26 cellular contexts compared by ENCODE assay signal in genomic region chr4:187270154-187270553, GRCh38.
A peak's percentile ranks its signal among the peaks of the same experiment; 100 is the strongest.
DNase-seq lines count a peak whose midpoint lies in the region; ATAC-seq and TF ChIP-seq lines count a peak whose summit lies in the region.
"Had no signal": no experiment of that assay in that cellular context is flagged by ENCODE, and none has a peak within 500 bp of the region (broad histone marks: within the 10 kb centered on the region; RNA-seq: fewer than 3 reads in every experiment).

No MANE protein-coding gene starts in this region.

- H3K9me3 Mint-ChIP-seq in chondrocyte (ENCODE audit: low read depth), result no peaks in the 10 kb centered on the region
- peaks cover 3% of the 10 kb centered on the region for H3K9me3 Mint-ChIP-seq in activated naive CD4-positive, alpha-beta T cell treated with anti-CD3 and anti-CD28 coated beads for 36 hours

- intact Hi-C loops in activated naive CD4-positive, alpha-beta T cell treated with anti-CD3 and anti-CD28 coated beads for 36 hours (cut with micrococcal nuclease), result no loop called here

- no peaks in the 10 kb centered on the region for H3K36me3 Mint-ChIP-seq in chondrocyte (ENCODE audit: low read depth)
- no peaks in the 10 kb centered on the region for H3K36me3 Mint-ChIP-seq in activated naive CD4-positive, alpha-beta T cell treated with anti-CD3 and anti-CD28 coated beads for 36 hours (ENCODE audit: low read depth)
- H3K36me3 Mint-ChIP-seq: CD14-positive monocyte; CD4-positive, alpha-beta memory T cell; CD4-positive, CD25-positive, alpha-beta regulatory T cell; CD8-positive, alpha-beta memory T cell had no signal

- H3K4me3 ChIP-seq in epithelial cell of esophagus (ENCODE audit: low read length), result no peak overlapping the region
- H3K4me3 ChIP-seq: BLaER1, GM12878 had no signal

- TF ChIP-seq CTCF in epithelial cell of esophagus (IDR thresholded peaks at IDR 0.05; ENCODE audit: insufficient read depth, low read depth, low read length, missing control alignments), result no peak
- no peak for TF ChIP-seq CTCF in chondrocyte (IDR thresholded peaks at IDR 0.05)
- TF ChIP-seq CTCF in omental fat pad (IDR thresholded peaks at IDR 0.05), result no peak

- H3K4me3 Mint-ChIP-seq in chondrocyte (ENCODE audit: unreplicated experiment), result no peak overlapping the region
- no peak overlapping the region for H3K4me3 Mint-ChIP-seq in activated naive CD4-positive, alpha-beta T cell treated with anti-CD3 and anti-CD28 coated beads for 36 hours
- H3K4me3 Mint-ChIP-seq: CD14-positive monocyte; CD4-positive, alpha-beta memory T cell; CD4-positive, CD25-positive, alpha-beta regulatory T cell; CD8-positive, alpha-beta memory T cell had no signal

- H3K27ac Mint-ChIP-seq in chondrocyte (ENCODE audit: unreplicated experiment), result no peak overlapping the region
- H3K27ac Mint-ChIP-seq in activated naive CD4-positive, alpha-beta T cell treated with anti-CD3 and anti-CD28 coated beads for 36 hours, result no peak overlapping the region
- H3K27ac Mint-ChIP-seq: CD14-positive monocyte; CD4-positive, alpha-beta memory T cell; CD4-positive, CD25-positive, alpha-beta regulatory T cell; CD8-positive, alpha-beta memory T cell had no signal

- no peaks in the 10 kb centered on the region for H3K4me1 Mint-ChIP-seq in chondrocyte (ENCODE audit: low read depth)
- no peaks in the 10 kb centered on the region for H3K4me1 Mint-ChIP-seq in activated naive CD4-positive, alpha-beta T cell treated with anti-CD3 and anti-CD28 coated beads for 36 hours (ENCODE audit: low read depth)
- H3K4me1 Mint-ChIP-seq: CD14-positive monocyte; CD4-positive, alpha-beta memory T cell; CD4-positive, CD25-positive, alpha-beta regulatory T cell; CD8-positive, alpha-beta memory T cell had no signal

- CTCF ChIA-PET in activated naive CD4-positive, alpha-beta T cell treated with anti-CD3 and anti-CD28 coated beads for 36 hours (lab: Charles Lee), result no interaction called here

- no peak for ATAC-seq in omental fat pad (ENCODE audit: low FRiP score)
- ATAC-seq: GM12878 had no signal

- H3K27me3 Mint-ChIP-seq in chondrocyte (ENCODE audit: low read depth), result no peaks in the 10 kb centered on the region
- H3K27me3 Mint-ChIP-seq in activated naive CD4-positive, alpha-beta T cell treated with anti-CD3 and anti-CD28 coated beads for 36 hours (ENCODE audit: low read depth), result no peaks in the 10 kb centered on the region
- H3K27me3 Mint-ChIP-seq: CD4-positive, alpha-beta memory T cell; CD4-positive, CD25-positive, alpha-beta regulatory T cell; CD8-positive, alpha-beta memory T cell had no signal

- DNase-seq in H4 (ENCODE audit: low spot score) (peak; percentile 18), M059J (ENCODE audit: low read depth) (peak; percentile 31), epithelial cell of esophagus (ENCODE audit: low read depth) (peak; percentile 10), iris pigment epithelial cell (ENCODE audit: low read depth) (peak; percentile 6), chondrocyte (ENCODE audit: low spot score) (no peak), omental fat pad (ENCODE audit: low spot score) (no peak), T1000 (lab: John Stamatoyannopoulos, UW) (no peak)
- no peak for DNase-seq in activated naive CD4-positive, alpha-beta T cell treated with anti-CD3 and anti-CD28 coated beads for 36 hours
- DNase-seq: 8988T; ACHN; BE2C; C1 segment of cervical spinal cord; CD4-positive, alpha-beta memory T cell; CD4-positive, CD25-positive, alpha-beta regulatory T cell; CD8-positive, alpha-beta memory T cell; COR-L47; DMS 273 treated with DMSO at 0.1 percent for 48 hours; DMS153; DMS53; DMS79; DND-41; EL; GDM1 had no signal

Comparison
In these comparisons a context has a peak if more than half of its experiments do, and no peak if none do; other contexts are left out.
1. DNase-seq: peak in H4 (single experiment), M059J (single experiment), epithelial cell of esophagus (single experiment) and iris pigment epithelial cell (single experiment); none in chondrocyte (single experiment), omental fat pad (single experiment), activated naive CD4-positive, alpha-beta T cell treated with anti-CD3 and anti-CD28 coated beads for 36 hours (single experiment) and T1000 (single experiment).